ENCODE assay signal across 9 cellular contexts in genomic region chr22:37218771-37219411, GRCh38. TPM values are rescaled to one million over a fixed set of nuclear protein-coding genes. Genes with fewer than 3 reads are reported as not detected.
A peak's percentile ranks its signal among the peaks of the same experiment; 100 is the strongest.
DNase-seq lines count a peak whose midpoint lies in the region; ATAC-seq, FAIRE-seq and TF ChIP-seq lines count a peak whose summit lies in the region.
"Had no signal": no experiment of that assay in that cellular context is flagged by ENCODE, and none has a peak within 500 bp of the region (broad histone marks: within the 10 kb centered on the region; RNA-seq: fewer than 3 reads in every experiment).

No MANE protein-coding gene starts in this region.

- intact Hi-C loops in testis (cut with DNase I; ENCODE audit: low total_unique reads), result no loop called here

- H3K18ac ChIP-seq in trophoblast cell (ENCODE audit: low read length), result no peak overlapping the region

- H3K23ac ChIP-seq in trophoblast cell (ENCODE audit: low read length), result no peak overlapping the region

- H3K4me3 ChIP-seq in testis, result no peak overlapping the region
- H3K4me3 ChIP-seq in trophoblast cell (ENCODE audit: low read depth, low read length), result no peak overlapping the region
- H3K4me3 ChIP-seq: SK-N-MC had no signal

- no peaks in the 10 kb centered on the region for H3K79me2 ChIP-seq in trophoblast cell (ENCODE audit: control insufficient read depth, insufficient read depth, low read length, poor library complexity)

- no peak overlapping the region for H3K4me2 ChIP-seq in trophoblast cell (ENCODE audit: low read length)

- WGBS in testis, 2 donors, result 56 to 65% methylated on average over 6 to 7 of the region's 7 CpGs
- WGBS in trophoblast cell (ENCODE audit: extremely low coverage, insufficient coverage, insufficient read length), result no CpG with 5 or more reads among the region's 7 CpGs

- no peak overlapping the region for H4K91ac ChIP-seq in trophoblast cell (ENCODE audit: low read depth, low read length)

- no peaks in the 10 kb centered on the region for H3K9me3 ChIP-seq in testis
- peaks cover 3% of the 10 kb centered on the region for H3K9me3 ChIP-seq in trophoblast cell (ENCODE audit: insufficient read depth, low read depth, low read length)

- H3K4ac ChIP-seq in trophoblast cell (ENCODE audit: low read depth, low read length), result no peak overlapping the region

- no peak overlapping the region for H2BK5ac ChIP-seq in trophoblast cell (ENCODE audit: low read depth, low read length, poor library complexity)

- no peak overlapping the region for H3K9ac ChIP-seq in trophoblast cell (ENCODE audit: low read length)

- H2AFZ ChIP-seq in trophoblast cell (ENCODE audit: insufficient read depth, low read length, poor library complexity), result no peak overlapping the region

- H3K36me3 ChIP-seq in testis (ENCODE audit: low read depth, missing control alignments), result no peaks in the 10 kb centered on the region
- H3K36me3 ChIP-seq in trophoblast cell (ENCODE audit: control insufficient read depth in 1 of 2, insufficient read depth in 2 of 2, low read length in 2 of 2), result no peaks in the 10 kb centered on the region

- no peak for TF ChIP-seq POLR2A in testis (IDR thresholded peaks at IDR 0.05)

- DNase-seq in activated T-cell treated with anti-CD3 and anti-CD28 coated beads for 4 hours, result peak; percentile 72
- DNase-seq in stimulated activated CD4-positive, alpha-beta T cell treated with anti-CD3 and anti-CD28 coated beads, TNF-alpha, amount 100 ng/mL, for 24 hours (ENCODE audit: low read depth in 3 of 3), result peak in 2 of 3 experiments; percentile 62 to 69
- DNase-seq in testis, result no peak
- DNase-seq in dermis blood vessel endothelial cell, result no peak
- DNase-seq in D721Med (ENCODE audit: insufficient read length, low spot score), result no peak
- DNase-seq in trophoblast cell, result no peak

- ATAC-seq in GM19328 (IDR thresholded peaks at IDR 0.05; ENCODE audit: unreplicated experiment), result peak; percentile 73
- peak; percentile 88 for ATAC-seq in HG03175 (IDR thresholded peaks at IDR 0.05; ENCODE audit: unreplicated experiment)

- TF ChIP-seq CTCF in testis (IDR thresholded peaks at IDR 0.05), result no peak
- no peak for TF ChIP-seq CTCF in D721Med (IDR thresholded peaks at IDR 0.05; ENCODE audit: insufficient read depth, missing control alignments)

- H3K79me1 ChIP-seq in trophoblast cell (ENCODE audit: low read length), result no peaks in the 10 kb centered on the region

- FAIRE-seq in D721Med (lab: Jason Lieb, UNC), result no peak

- no peak overlapping the region for H3K14ac ChIP-seq in trophoblast cell (ENCODE audit: low read length)

- H3K4me1 ChIP-seq in testis (peaks cover 5% of the 10 kb centered on the region), trophoblast cell (ENCODE audit: control insufficient read depth in 1 of 2, insufficient read depth in 2 of 2, low read length in 2 of 2) (no peaks in the 10 kb centered on the region)

- no peak overlapping the region for H2BK120ac ChIP-seq in trophoblast cell (ENCODE audit: insufficient read depth, low read length, poor library complexity)

- H3K27me3 ChIP-seq in testis (no peaks in the 10 kb centered on the region), trophoblast cell (ENCODE audit: insufficient read depth, low read length) (no peaks in the 10 kb centered on the region)

- H4K12ac ChIP-seq in trophoblast cell (ENCODE audit: low read depth, low read length), result no peak overlapping the region

- no peak overlapping the region for H4K8ac ChIP-seq in trophoblast cell (ENCODE audit: low read depth, low read length)

- H3K27ac ChIP-seq in testis (no peak overlapping the region), trophoblast cell (ENCODE audit: low read depth, low read length) (no peak overlapping the region)
- H3K27ac ChIP-seq: SK-N-MC had no signal

- H2BK12ac ChIP-seq in trophoblast cell (ENCODE audit: low read length), result no peak overlapping the region

- H2AK5ac ChIP-seq in trophoblast cell (ENCODE audit: low read length), result no peak overlapping the region

RNA-seq across cellular contexts. Expression of gene SSTR3, which starts 6.6 kb away (rescaled TPM):
- total RNA-seq in testis (10 to 100 TPM; 40.1 to 54.4 TPM), dermis blood vessel endothelial cell (not detected in 2 replicates)
- 26.8 TPM for polyA plus RNA-seq in testis (ENCODE audit: insufficient read depth, low read depth, low replicate concordance)
- not detected in 2 replicates for polyA plus RNA-seq in trophoblast cell (2013)

RNA-seq across cellular contexts. Expression of gene RAC2, which starts 25.2 kb away (rescaled TPM):
- 10 to 100 TPM in 1 of 2 donors, 1 to 10 TPM in 1; 1.2 to 10.7 TPM for total RNA-seq in testis
- polyA plus RNA-seq in testis (ENCODE audit: insufficient read depth, low read depth, low replicate concordance), result 15.5 TPM
- total RNA-seq in dermis blood vessel endothelial cell, result 11.2 and 32.4 TPM in 2 replicates
- 1.9 and 2.5 TPM in 2 replicates for polyA plus RNA-seq in trophoblast cell (2013)

RNA-seq across cellular contexts. Expression of gene C1QTNF6, which starts 30.8 kb away (rescaled TPM):
- total RNA-seq in testis (10 to 100 TPM; 12.6 to 14.8 TPM), dermis blood vessel endothelial cell (3.1 and 12.5 TPM in 2 replicates)
- polyA plus RNA-seq in testis (ENCODE audit: insufficient read depth, low read depth, low replicate concordance), result 15.0 TPM
- 64.9 and 67.2 TPM in 2 replicates for polyA plus RNA-seq in trophoblast cell (2013)

Comparison
In these comparisons a context has a peak if more than half of its experiments do, and no peak if none do; other contexts are left out.
1. DNase-seq: peak in activated T-cell treated with anti-CD3 and anti-CD28 coated beads for 4 hours (single experiment) and stimulated activated CD4-positive, alpha-beta T cell treated with anti-CD3 and anti-CD28 coated beads, TNF-alpha, amount 100 ng/mL, for 24 hours (2 of 3); none in testis (single experiment), dermis blood vessel endothelial cell (single experiment), D721Med (single experiment) and trophoblast cell (0 of 2).
2. RNA of gene SSTR3, which starts 6.6 kb away (total RNA-seq): 40.1 to 54.4 TPM in testis; not detected in dermis blood vessel endothelial cell; every median in the first group is over 10 times any median in the second.